ENCODE assay signal across 8 cellular contexts in genomic region chr19:43504426-43505185, GRCh38. TPM values are rescaled to one million over a fixed set of nuclear protein-coding genes. Genes with fewer than 3 reads are reported as not detected.
DNase-seq lines count a peak whose midpoint lies in the region; ATAC-seq and TF ChIP-seq lines count a peak whose summit lies in the region.

PHLDB3 (minus strand) TSS chr19:43504746; CDS start chr19:43504118, 628 bp downstream.

- no peaks in the 10 kb centered on the region for H3K9me3 ChIP-seq in breast epithelium

- H3K4me1 ChIP-seq in breast epithelium, result peaks cover 0 to 3% of the 10 kb centered on the region in 2 donors

- H3K27me3 ChIP-seq in breast epithelium, result no peaks in the 10 kb centered on the region

- H3K27ac ChIP-seq in breast epithelium, result peak within 1 kb of the TSS; percentile 80 to 94

- ATAC-seq in HG03175 (IDR thresholded peaks at IDR 0.05; ENCODE audit: unreplicated experiment) (peak; percentile 15), left colon (peak; percentile 61)

- DNase-seq in activated T-cell treated with anti-CD3 and anti-CD28 coated beads for 4 hours, result peak; percentile 36
- DNase-seq in activated T-cell treated with anti-CD3 and anti-CD28 coated beads, Interleukin-2, amount 50 U/mL, for 48 hours, result no peak
- DNase-seq in SK-MEL-5 (ENCODE audit: low read depth, low spot score), result no peak
- peak; percentile 57 to 68 for DNase-seq in breast epithelium (ENCODE audit: low spot score in 2 of 2)
- peak; percentile 58 to 66 for DNase-seq in left colon
- DNase-seq in stimulated activated CD4-positive, alpha-beta T cell treated with anti-CD3 and anti-CD28 coated beads, Interleukin-2, amount 100 ng/mL, for 48 hours, result peak; percentile 39 to 47
- DNase-seq in OCI-M2 (lab: John Stamatoyannopoulos, UW; ENCODE audit: unreplicated experiment), result no peak

- TF ChIP-seq POLR2A in breast epithelium (IDR thresholded peaks at IDR 0.05), result no peak

- peak within 1 kb of the TSS; percentile 62 to 97 (median 67) for H3K4me3 ChIP-seq in breast epithelium

- TF ChIP-seq CTCF in breast epithelium (IDR thresholded peaks at IDR 0.05), result no peak

- in situ Hi-C loops in SK-MEL-5 (cut with HindIII; ENCODE audit: low pct_unique_long_range_greater_than_20kb, low sequenced_read_pairs), result no loop called here

- intact Hi-C loops in breast epithelium (cut with DNase I; ENCODE audit: low total_unique reads) (no loop called here), left colon (cut with DNase I, micrococcal nuclease) (no loop called here)

- H3K36me3 ChIP-seq in breast epithelium, result no peaks in the 10 kb centered on the region

RNA-seq across cellular contexts. Expression of gene PHLDB3, which starts in this region (rescaled TPM):
- 18.6 and 19.5 TPM in 2 replicates for total RNA-seq in SK-MEL-5 (2014; rRNA removed; shearing (Covaris generic))
- polyA plus RNA-seq in SK-MEL-5 (2015; cell fraction: cytosol; rRNA removed), result 18.0 and 20.9 TPM in 2 replicates
- 15.4 and 16.0 TPM in 2 replicates for polyA plus RNA-seq in SK-MEL-5 (2015; cell fraction: nucleus; rRNA removed)
- total RNA-seq in breast epithelium, result 10 to 100 TPM in 2 of 3 donors, 1 to 10 TPM in 1; 7.5 to 19.5 (median 15.1) TPM
- 10 to 100 TPM in 1 of 2 donors, 1 to 10 TPM in 1; 9.7 to 11.6 TPM for total RNA-seq in left colon

Comparison
In these comparisons a context has a peak if more than half of its experiments do, and no peak if none do; other contexts are left out.
1. DNase-seq: peak in activated T-cell treated with anti-CD3 and anti-CD28 coated beads for 4 hours (single experiment), breast epithelium (2 of 2), left colon (2 of 2) and stimulated activated CD4-positive, alpha-beta T cell treated with anti-CD3 and anti-CD28 coated beads, Interleukin-2, amount 100 ng/mL, for 48 hours (2 of 2); none in activated T-cell treated with anti-CD3 and anti-CD28 coated beads, Interleukin-2, amount 50 U/mL, for 48 hours (0 of 2), SK-MEL-5 (single experiment) and OCI-M2 (single experiment).